Comparison of ENCODE assay signal across 10 cellular contexts in the genomic region with DNA sequence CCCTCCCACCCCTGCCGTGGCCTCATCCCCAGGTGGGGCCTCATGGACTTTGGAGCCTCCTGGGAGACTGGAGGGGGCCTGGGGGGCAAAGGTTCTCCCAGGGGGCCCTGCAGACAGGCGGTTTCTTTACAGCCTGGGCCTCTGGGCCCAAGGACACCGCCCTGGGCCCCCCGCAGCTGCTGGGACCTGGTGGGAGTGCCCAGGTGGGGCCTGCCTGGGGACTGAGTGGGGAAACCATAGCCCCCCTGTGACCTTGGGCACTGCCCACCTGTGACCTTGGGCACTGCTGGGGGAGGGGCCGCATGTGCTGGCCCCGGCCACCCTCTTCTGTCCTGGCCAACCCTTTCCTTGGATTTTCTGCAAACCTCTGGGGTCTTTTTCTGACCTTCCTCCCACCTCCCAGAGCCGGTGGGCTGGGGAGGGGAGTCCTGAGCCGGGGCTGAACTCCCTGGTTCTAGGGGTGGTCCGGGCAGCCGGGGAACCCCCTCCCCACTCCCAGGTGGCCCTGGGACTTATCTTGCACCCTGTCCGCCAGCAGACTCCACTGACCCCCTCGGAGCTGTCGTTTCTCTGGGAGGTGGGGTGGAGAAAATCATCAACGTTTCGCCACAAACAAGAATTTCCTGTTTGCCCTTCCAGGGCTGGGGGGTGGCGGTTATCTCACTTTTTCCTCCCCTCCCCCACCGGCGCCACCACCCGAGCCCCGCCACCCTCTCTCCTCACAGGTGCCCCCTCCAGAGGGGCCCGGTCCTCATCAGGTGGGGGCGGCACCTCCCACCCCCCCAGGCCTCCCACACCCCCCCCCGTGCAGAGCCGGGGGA.
DNase-seq lines count a peak whose midpoint lies in the region; ATAC-seq and TF ChIP-seq lines count a peak whose summit lies in the region.
"Had no signal": no experiment of that assay in that cellular context is flagged by ENCODE, and none has a peak within 500 bp of the region (broad histone marks: within the 10 kb centered on the region; RNA-seq: fewer than 3 reads in every experiment).

No MANE protein-coding gene starts in this region.

- H3K9ac ChIP-seq in rectal smooth muscle tissue (ENCODE audit: low read length) = no peak overlapping the region

- no peaks in the 10 kb centered on the region for H3K27me3 ChIP-seq in rectal smooth muscle tissue (ENCODE audit: control insufficient read depth, insufficient read depth, low read length)
- H3K27me3 ChIP-seq: SJSA1 had no signal

- H3K4me1 ChIP-seq in rectal smooth muscle tissue (ENCODE audit: control insufficient read depth, insufficient read depth, low read length) = no peaks in the 10 kb centered on the region

- H3K27ac ChIP-seq in rectal smooth muscle tissue (ENCODE audit: low read depth, low read length) = no peak overlapping the region
- H3K27ac ChIP-seq: SJSA1 had no signal

- ATAC-seq in GM18868 (IDR thresholded peaks at IDR 0.05; ENCODE audit: unreplicated experiment) = no peak

- no peaks in the 10 kb centered on the region for H3K36me3 ChIP-seq in rectal smooth muscle tissue (ENCODE audit: control insufficient read depth, insufficient read depth, low read length)
- H3K36me3 ChIP-seq: SJSA1 had no signal

- TF ChIP-seq CTCF in GM12865 (IDR thresholded peaks at IDR 0.05; ENCODE audit: insufficient read depth, low read depth, low read length, missing control alignments) (no peak), fibroblast of pulmonary artery (IDR thresholded peaks at IDR 0.05; ENCODE audit: low read length, missing control alignments) (no peak)

- peak overlapping the region; percentile 71 for H3K4me3 ChIP-seq in GM12865 (ENCODE audit: low read depth, low read length)
- H3K4me3 ChIP-seq in fibroblast of pulmonary artery (replicated peaks; ENCODE audit: low read depth, low read length) = peak overlapping the region; percentile 7
- peak overlapping the region; percentile 41 for H3K4me3 ChIP-seq in rectal smooth muscle tissue (ENCODE audit: low read length)
- H3K4me3 ChIP-seq: SJSA1 had no signal

- DNase-seq in GM12865 (ENCODE audit: low read depth) (peak; percentile 65), NCI-H526 (lab: John Stamatoyannopoulos, UW) (peak; percentile 40 to 74), fibroblast of pulmonary artery (ENCODE audit: low read depth) (peak; percentile 40), activated T-cell treated with anti-CD3 and anti-CD28 coated beads for 4 hours (no peak), NCI-H1694 treated with DMSO at 0.1 percent for 48 hours (lab: John Stamatoyannopoulos, UW) (no peak)
- DNase-seq: activated T-cell treated with anti-CD3 and anti-CD28 coated beads, Interleukin-2, amount 50 U/mL, for 24 hours; MV-4-11 had no signal

Comparison
In these comparisons a context has a peak if more than half of its experiments do, and no peak if none do; other contexts are left out.
1. DNase-seq: peak in GM12865 (single experiment), NCI-H526 (2 of 2) and fibroblast of pulmonary artery (single experiment); none in activated T-cell treated with anti-CD3 and anti-CD28 coated beads for 4 hours (single experiment) and NCI-H1694 treated with DMSO at 0.1 percent for 48 hours (single experiment).
2. H3K4me3 ChIP-seq: peak in every context shown above with its lines; median percentile 71 in GM12865; 41 in rectal smooth muscle tissue; 7 in fibroblast of pulmonary artery.